ENCODE assay signal across 24 cellular contexts in the genomic region with DNA sequence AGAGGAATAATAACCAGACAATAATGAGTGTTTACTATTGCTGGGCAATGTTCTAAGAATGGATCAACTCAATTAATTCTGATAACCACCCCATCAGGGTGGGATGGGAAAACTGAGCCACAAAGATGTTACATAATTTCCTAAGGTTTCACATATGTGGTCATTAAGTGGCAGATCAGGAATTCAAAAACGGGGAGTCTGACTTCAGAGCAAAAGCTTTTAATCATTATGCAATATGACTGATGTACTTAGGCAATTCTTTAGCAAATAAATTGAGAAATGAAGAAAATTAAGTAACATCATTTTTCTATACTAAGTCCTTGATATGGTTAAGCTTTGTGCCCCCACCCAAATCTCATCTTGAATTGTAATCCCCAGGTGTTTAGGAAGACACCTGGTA. TPM values are rescaled to one million over a fixed set of nuclear protein-coding genes. Genes with fewer than 3 reads are reported as not detected.
DNase-seq lines count a peak whose midpoint lies in the region; ATAC-seq and TF ChIP-seq lines count a peak whose summit lies in the region.
"Had no signal": no experiment of that assay in that cellular context is flagged by ENCODE, and none has a peak within 500 bp of the region (broad histone marks: within the 10 kb centered on the region; RNA-seq: fewer than 3 reads in every experiment).

No MANE protein-coding gene starts in this region.

- H3K9me1 ChIP-seq in IMR-90 (ENCODE audit: insufficient read depth, low read length), result 0 out of 2 replicates have a peak, but pooled peaks cover 3% of the 10 kb centered on the region

- BruUV-seq in IMR-90 (replicated peaks; lab: Mats Ljungman, UMichigan), result no TSS peak

- no peaks in the 10 kb centered on the region for H3K9me3 Mint-ChIP-seq in H9
- H3K9me3 Mint-ChIP-seq: GM23338 had no signal

- no peak for TF ChIP-seq POLR2A in IMR-90 (IDR thresholded peaks at IDR 0.05; ENCODE audit: low read depth, low read length)

- H2BK20ac ChIP-seq in IMR-90 (ENCODE audit: low read depth, low read length), result no peak overlapping the region
- H2BK20ac ChIP-seq in H9 (ENCODE audit: low read depth, low read length, poor library complexity, severe bottlenecking), result no peak overlapping the region

- H3K27me3 Mint-ChIP-seq in H9 (ENCODE audit: low read depth), result peaks cover 8% of the 10 kb centered on the region; the same call in 1 of the 2 replicates
- H3K27me3 Mint-ChIP-seq: CD4-positive, alpha-beta memory T cell had no signal

- H4K5ac ChIP-seq in IMR-90 (ENCODE audit: low read depth, low read length) (no peak overlapping the region), H9 (ENCODE audit: insufficient read length, low read depth, low read length) (no peak overlapping the region)

- intact Hi-C loops in IMR-90 (cut with micrococcal nuclease), result no loop called here

- H3K36me3 ChIP-seq in IMR-90 (ENCODE audit: control insufficient read depth, insufficient read depth, low read length), result no peaks in the 10 kb centered on the region
- H3K36me3 ChIP-seq: BLaER1 had no signal

- H3K4me1 ChIP-seq in IMR-90 (ENCODE audit: control insufficient read depth, insufficient read depth, low read length) (peaks cover 2% of the 10 kb centered on the region; the same call in 1 of the 2 replicates), H9 (ENCODE audit: insufficient read depth, low read length) (0 out of 2 replicates have a peak, but pooled peaks cover 2% of the 10 kb centered on the region)
- H3K4me1 ChIP-seq: A549, BLaER1, Caco-2 had no signal

- H2BK5ac ChIP-seq in IMR-90 (ENCODE audit: low read depth, low read length, poor library complexity, severe bottlenecking) (no peak overlapping the region), H9 (ENCODE audit: insufficient read length, low read length) (no peak overlapping the region)

- no peak overlapping the region for H2AFZ ChIP-seq in IMR-90 (replicated peaks; ENCODE audit: low read length, poor library complexity)
- no peak overlapping the region for H2AFZ ChIP-seq in H9 (ENCODE audit: low read length)
- H2AFZ ChIP-seq: GM23338 had no signal

- no peaks in the 10 kb centered on the region for H4K20me1 ChIP-seq in IMR-90 (ENCODE audit: insufficient read depth, low read length)
- H4K20me1 ChIP-seq in H9 (ENCODE audit: control insufficient read depth, insufficient read depth, insufficient read length), result no peaks in the 10 kb centered on the region
- H4K20me1 ChIP-seq: BLaER1 had no signal

- dilution Hi-C loops in IMR-90 (cut with HindIII; ENCODE audit: low sequenced_read_pairs, unreplicated experiment), result no loop called here

- CTCF ChIA-PET in IMR-90 (lab: Yijun Ruan, JAX), result interaction anchor here (0.8 kb wide), 1 partner anchor 11 kb away, joined by 3 read pairs; no protein-coding TSS in a partner anchor

- H2AK9ac ChIP-seq in IMR-90 (replicated peaks; ENCODE audit: low read depth, low read length, poor library complexity), result no peak overlapping the region

- H3K4me3 ChIP-seq in IMR-90 (ENCODE audit: insufficient read depth, low read depth, low read length), result no peak overlapping the region
- H3K4me3 ChIP-seq in epithelial cell of esophagus (ENCODE audit: low read length), result no peak overlapping the region
- H3K4me3 ChIP-seq: A549, BLaER1, GM23338 had no signal

- no peaks in the 10 kb centered on the region for H3K79me2 ChIP-seq in H9 (ENCODE audit: insufficient read depth, low read length)

- no peak overlapping the region for H2BK15ac ChIP-seq in IMR-90 (ENCODE audit: low read depth, low read length)
- H2BK15ac ChIP-seq in H9 (ENCODE audit: low read depth, low read length), result no peak overlapping the region

- POLR2A ChIA-PET in IMR-90 (lab: Charles Lee; ENCODE audit: unreplicated experiment), result interaction anchor here (0.5 kb wide), 1 partner anchor 339 kb away, joined by 3 read pairs; no protein-coding TSS in a partner anchor

- H3K36me3 Mint-ChIP-seq in H9 (ENCODE audit: insufficient read depth in 1 of 3, low read depth in 3 of 3), result no peaks in the 10 kb centered on the region
- H3K36me3 Mint-ChIP-seq: CD4-positive, alpha-beta memory T cell had no signal

- no peak for ATAC-seq in IMR-90 (ENCODE audit: low read depth)
- ATAC-seq: A549, GM23338, HCT116 had no signal

- H3K23me2 ChIP-seq in H9 (ENCODE audit: insufficient read length, low read depth, low read length, poor library complexity, severe bottlenecking), result no peaks in the 10 kb centered on the region

- no peak overlapping the region for H3K23ac ChIP-seq in IMR-90 (ENCODE audit: low read depth, low read length)
- H3K23ac ChIP-seq in H9 (ENCODE audit: insufficient read length, low read depth, low read length), result no peak overlapping the region

- in situ Hi-C loops in IMR-90 (cut with MboI; ENCODE audit: low sequenced_read_pairs), result no loop called here

- H3K27me3 ChIP-seq in IMR-90 (ENCODE audit: control insufficient read depth, insufficient read depth, low read length), result no peaks in the 10 kb centered on the region
- no peaks in the 10 kb centered on the region for H3K27me3 ChIP-seq in H9 (ENCODE audit: insufficient read depth, low read length)
- H3K27me3 ChIP-seq: BLaER1 had no signal

- no peak overlapping the region for H4K8ac ChIP-seq in IMR-90 (ENCODE audit: low read depth in 2 of 2, low read length in 2 of 2)
- H4K8ac ChIP-seq in H9 (replicated peaks; ENCODE audit: insufficient read length, low read depth, low read length), result no peak overlapping the region

- H3K9me3 ChIP-seq in IMR-90 (ENCODE audit: control insufficient read depth, insufficient read depth, low read length) (no peaks in the 10 kb centered on the region), H9 (ENCODE audit: control insufficient read depth, low read depth, low read length) (no peaks in the 10 kb centered on the region)
- H3K9me3 ChIP-seq: A549, BLaER1, Caco-2 had no signal

- H3K14ac ChIP-seq in IMR-90 (replicated peaks; ENCODE audit: low read depth, low read length) (no peak overlapping the region), H9 (ENCODE audit: insufficient read depth, low read length) (no peak overlapping the region)

- H2BK120ac ChIP-seq in IMR-90 (ENCODE audit: low read depth, low read length), result no peak overlapping the region
- H2BK120ac ChIP-seq in H9 (ENCODE audit: low read depth, low read length, poor library complexity, severe bottlenecking), result no peak overlapping the region

- peak; percentile 9 for DNase-seq in AG20443 (ENCODE audit: low spot score)
- no peak for DNase-seq in IMR-90
- peak; percentile 72 for DNase-seq in epithelial cell of esophagus (ENCODE audit: low read depth)
- DNase-seq in iris pigment epithelial cell (ENCODE audit: low read depth), result peak; percentile 45
- no peak for DNase-seq in NCI-H446 (lab: John Stamatoyannopoulos, UW)
- DNase-seq in H9, result no peak
- DNase-seq in ecto neural progenitor cell (ENCODE audit: low spot score), result no peak
- no peak for DNase-seq in stimulated activated CD4-positive, alpha-beta T cell treated with anti-CD3 and anti-CD28 coated beads, Interleukin-15, amount 100 ng/mL, for 24 hours
- DNase-seq: Caco-2; CD4-positive, alpha-beta memory T cell; DMS 273 treated with DMSO at 0.1 percent for 48 hours; DMS79 treated with DMSO at 0.1 percent for 48 hours; KG1; NCI-H1105; NCI-H146; NCI-H2029; NCI-H526; Right ventricle myocardium superior had no signal

- H3K79me1 ChIP-seq in IMR-90 (ENCODE audit: low read depth in 1 of 2, low read length in 2 of 2) (no peaks in the 10 kb centered on the region), H9 (ENCODE audit: insufficient read depth, low read depth, low read length, poor library complexity, severe bottlenecking) (no peaks in the 10 kb centered on the region)

- H3T11ph ChIP-seq in H9 (ENCODE audit: low read length), result no peak overlapping the region

- no peak overlapping the region for H3K18ac ChIP-seq in IMR-90 (ENCODE audit: low read depth, low read length)
- no peak overlapping the region for H3K18ac ChIP-seq in H9 (ENCODE audit: insufficient read length, low read depth, low read length)

- no peak overlapping the region for H2BK12ac ChIP-seq in H9 (ENCODE audit: insufficient read length, low read depth, low read length)

- no peak overlapping the region for H2AK5ac ChIP-seq in IMR-90 (ENCODE audit: low read depth, low read length)
- no peak overlapping the region for H2AK5ac ChIP-seq in H9 (ENCODE audit: insufficient read length, low read length)

- no peak overlapping the region for H3K56ac ChIP-seq in IMR-90 (ENCODE audit: extremely low read depth, insufficient read depth, low read length)
- no peak overlapping the region for H3K56ac ChIP-seq in H9 (ENCODE audit: insufficient read length, low read depth, low read length)

- H3K9ac ChIP-seq in IMR-90 (ENCODE audit: low read depth, low read length), result no peak overlapping the region
- no peak overlapping the region for H3K9ac ChIP-seq in H9 (ENCODE audit: extremely low read depth, insufficient read length, low read length)
- H3K9ac ChIP-seq: BLaER1 had no signal

- TF ChIP-seq RAD21 in IMR-90 (IDR thresholded peaks at IDR 0.05; ENCODE audit: low read length), result no peak

- H3K4me3 Mint-ChIP-seq in H9, result no peak overlapping the region
- H3K4me3 Mint-ChIP-seq: CD4-positive, alpha-beta memory T cell; GM23338 had no signal

- TF ChIP-seq CTCF in IMR-90 (conservative IDR thresholded peaks at IDR 0.05; ENCODE audit: low read depth, low read length) (no peak), epithelial cell of esophagus (IDR thresholded peaks at IDR 0.05; ENCODE audit: insufficient read depth, low read depth, low read length, missing control alignments) (no peak), H9 (conservative IDR thresholded peaks at IDR 0.05) (no peak)

- no peak overlapping the region for H3K27ac Mint-ChIP-seq in H9
- H3K27ac Mint-ChIP-seq: CD4-positive, alpha-beta memory T cell; GM23338 had no signal

- peaks cover 26 to 35% of the 10 kb centered on the region in 2 experiments for H3K4me1 Mint-ChIP-seq in H9
- H3K4me1 Mint-ChIP-seq: CD4-positive, alpha-beta memory T cell had no signal

- H3K27ac ChIP-seq in IMR-90 (ENCODE audit: insufficient read depth, low read length), result no peak overlapping the region
- H3K27ac ChIP-seq in H9 (ENCODE audit: insufficient read length, low read depth, low read length), result no peak overlapping the region
- H3K27ac ChIP-seq: A549, BLaER1 had no signal

- H4K91ac ChIP-seq in IMR-90 (ENCODE audit: insufficient read depth, low read depth, low read length) (no peak overlapping the region), H9 (ENCODE audit: insufficient read length, low read depth, low read length) (no peak overlapping the region)

- H3K4ac ChIP-seq in IMR-90 (ENCODE audit: low read depth, low read length), result no peak overlapping the region
- no peak overlapping the region for H3K4ac ChIP-seq in H9 (ENCODE audit: low read depth, low read length)

- no peak overlapping the region for H3K4me2 ChIP-seq in IMR-90 (ENCODE audit: low read depth, low read length)
- no peak overlapping the region for H3K4me2 ChIP-seq in H9 (ENCODE audit: insufficient read depth, insufficient read length, low read length)
- H3K4me2 ChIP-seq: A549, BLaER1, GM23338 had no signal

- no CpG with 5 or more reads among the region's 1 CpG for WGBS in IMR-90 (ENCODE audit: extremely low coverage in 2 of 2, insufficient read length in 1 of 2), 2 experiments
- WGBS in H9 (ENCODE audit: extremely low coverage, insufficient read length, low lambda C conversion rate), result no CpG with 5 or more reads among the region's 1 CpG

RNA-seq across cellular contexts. Expression of gene PLCZ1, which starts 53.4 kb away (rescaled TPM):
- total RNA-seq in IMR-90 (2012; rRNA removed), result not detected in 2 replicates
- polyA plus RNA-seq in IMR-90 (2012; rRNA removed), result not detected in 2 replicates
- polyA plus RNA-seq in IMR-90 (2012; cell fraction: cytosol; rRNA removed), result not detected in 2 replicates
- polyA plus RNA-seq in IMR-90 (2012; cell fraction: nucleus; rRNA removed; ENCODE audit: low replicate concordance), result not detected in 2 replicates
- total RNA-seq in H9 (2021), result not detected in 2 replicates
- total RNA-seq: Caco-2; CD4-positive, alpha-beta memory T cell; GM23338; HT1080; Right ventricle myocardium superior; SK-MEL-5 had no signal
- polyA plus RNA-seq: A549; CD4-positive, alpha-beta memory T cell; GM23338 had no signal

RNA-seq across cellular contexts. Expression of gene CAPZA3, which starts 53.5 kb away (rescaled TPM):
- not detected in 2 replicates for total RNA-seq in IMR-90 (2012; rRNA removed)
- polyA plus RNA-seq in IMR-90 (2012; rRNA removed), result not detected in 2 replicates
- not detected in 2 replicates for polyA plus RNA-seq in IMR-90 (2012; cell fraction: cytosol; rRNA removed)
- not detected in 2 replicates for polyA plus RNA-seq in IMR-90 (2012; cell fraction: nucleus; rRNA removed; ENCODE audit: low replicate concordance)
- total RNA-seq in H9 (2021), result not detected in 2 replicates
- total RNA-seq: Caco-2; CD4-positive, alpha-beta memory T cell; GM23338; HT1080; Right ventricle myocardium superior; SK-MEL-5 had no signal
- polyA plus RNA-seq: A549; CD4-positive, alpha-beta memory T cell; GM23338 had no signal

Comparison
In these comparisons a context has a peak if more than half of its experiments do, and no peak if none do; other contexts are left out.
1. DNase-seq: peak in AG20443 (single experiment), epithelial cell of esophagus (single experiment) and iris pigment epithelial cell (single experiment); none in IMR-90 (single experiment), NCI-H446 (0 of 2), H9 (single experiment), ecto neural progenitor cell (single experiment) and stimulated activated CD4-positive, alpha-beta T cell treated with anti-CD3 and anti-CD28 coated beads, Interleukin-15, amount 100 ng/mL, for 24 hours (single experiment).